In genomic region chr10:119028900-119029612, GRCh38 we compare ENCODE assay signal across 8 cellular contexts. TPM values are rescaled to one million over a fixed set of nuclear protein-coding genes. Genes with fewer than 3 reads are reported as not detected.
A peak's percentile ranks its signal among the peaks of the same experiment; 100 is the strongest.
DNase-seq lines count a peak whose midpoint lies in the region; ATAC-seq, FAIRE-seq and TF ChIP-seq lines count a peak whose summit lies in the region.

No MANE protein-coding gene starts in this region.

- peak; percentile 58 for ATAC-seq in HG02981 (IDR thresholded peaks at IDR 0.05; ENCODE audit: unreplicated experiment)
- peak; percentile 64 for ATAC-seq in central memory CD8-positive, alpha-beta T cell (replicated peaks; ENCODE audit: extremely low read depth, poor library complexity, severe bottlenecking)

- DNase-seq in NCI-H2107 (lab: John Stamatoyannopoulos, UW): peak; percentile 25
- DNase-seq in NCI-H2107 treated with DMSO at 0.1 percent for 48 hours (lab: John Stamatoyannopoulos, UW; ENCODE audit: unreplicated experiment): no peak
- peak; percentile 81 for DNase-seq in NCI-H2171 (lab: John Stamatoyannopoulos, UW)
- DNase-seq in activated CD4-positive, CD25-positive, alpha-beta regulatory T cell treated with anti-CD3 and anti-CD28 coated beads, Interleukin-2, amount 50 U/mL, for 72 hours: peak; percentile 67
- peak; percentile 56 to 60 for DNase-seq in central memory CD8-positive, alpha-beta T cell (ENCODE audit: low spot score in 2 of 2)
- peak; percentile 95 for DNase-seq in kidney
- DNase-seq in stimulated activated CD4-positive, alpha-beta T cell treated with anti-CD3 and anti-CD28 coated beads, Interleukin-12 subunit alpha, Interleukin-12 subunit beta, amount 100 ng/mL, for 4 hours: peak; percentile 75

- FAIRE-seq in kidney (lab: Jason Lieb, UNC): no peak

- intact Hi-C loops in kidney (cut with DNase I): no loop called here

- H3K27me3 Mint-ChIP-seq in central memory CD8-positive, alpha-beta T cell: no peaks in the 10 kb centered on the region

- H3K27ac Mint-ChIP-seq in central memory CD8-positive, alpha-beta T cell (ENCODE audit: low read depth): no peak overlapping the region

- peaks cover 0 to 8% of the 10 kb centered on the region in 2 donors for H3K4me1 ChIP-seq in kidney (ENCODE audit: control insufficient read depth in 1 of 2, insufficient read depth in 1 of 2, low read depth in 1 of 2, low read length in 2 of 2)

- H3K27ac ChIP-seq in kidney (ENCODE audit: low read depth in 2 of 2, low read length in 2 of 2): no peak overlapping the region

- H3K9me3 ChIP-seq in kidney (ENCODE audit: control insufficient read depth in 1 of 2, low read length in 2 of 2): no peaks in the 10 kb centered on the region

- no peak for TF ChIP-seq CTCF in kidney (IDR thresholded peaks at IDR 0.05; ENCODE audit: borderline replicate concordance, extremely low read depth, insufficient read depth)

- peaks cover 14% of the 10 kb centered on the region for H3K36me3 Mint-ChIP-seq in central memory CD8-positive, alpha-beta T cell (ENCODE audit: insufficient read depth)

- peaks cover 7% of the 10 kb centered on the region for H3K4me1 Mint-ChIP-seq in central memory CD8-positive, alpha-beta T cell

- peak overlapping the region; percentile 82 for H3K4me3 Mint-ChIP-seq in central memory CD8-positive, alpha-beta T cell

- H3K4me3 ChIP-seq in kidney (ENCODE audit: low read length in 2 of 2): peak overlapping the region; percentile 50 to 51

- H3K36me3 ChIP-seq in kidney (ENCODE audit: control insufficient read depth in 1 of 2, insufficient read depth in 2 of 2, low read length in 2 of 2): peaks cover 3 to 5% of the 10 kb centered on the region in 2 donors

- no peaks in the 10 kb centered on the region for H3K9me3 Mint-ChIP-seq in central memory CD8-positive, alpha-beta T cell

- H3K9ac ChIP-seq in kidney (ENCODE audit: low read length in 2 of 2): peak overlapping the region; percentile 19 to 48

RNA-seq across cellular contexts. Expression of gene NANOS1, which starts 0.5 kb away (rescaled TPM):
- 1.1 TPM for total RNA-seq in kidney
- 4.5 TPM for polyA plus RNA-seq in kidney (ENCODE audit: insufficient read depth, low read depth, low replicate concordance)

RNA-seq across cellular contexts. Expression of gene EIF3A, which starts 51.6 kb away (rescaled TPM):
- total RNA-seq in kidney: 95.6 TPM
- 24.9 TPM for polyA plus RNA-seq in kidney (ENCODE audit: insufficient read depth, low read depth, low replicate concordance)
